2 cellular contexts compared by ENCODE assay signal in genomic region chr3:150409125-150409526, GRCh38.
TF ChIP-seq lines count a peak whose summit lies in the region.

No MANE protein-coding gene starts in this region.

TF ChIP-seq in HCT116, 20 proteins besides CTCF, POLR2A, EP300 and RAD21:
- TF ChIP-seq SIN3A (IDR thresholded peaks at IDR 0.05; ENCODE audit: low read depth) (no peak; the same call in 1 of the 2 replicates), YY1 (IDR thresholded peaks at IDR 0.05; ENCODE audit: extremely low read depth, insufficient replicate concordance, low read depth, low read length) (peak; percentile 1), ZFX (IDR thresholded peaks at IDR 0.05) (peak; percentile 8; the same call in 1 of the 2 replicates)

TF ChIP-seq in HepG2, 621 proteins besides CTCF, POLR2A, EP300 and RAD21 (continues in another document):
- TF ChIP-seq ZSCAN25 (CRISPR knock-in tag; IDR thresholded peaks at IDR 0.05) (no peak), ZNF749 (CRISPR knock-in tag; IDR thresholded peaks at IDR 0.05; ENCODE audit: borderline replicate concordance) (0 out of 2 replicates have a peak, but pooled peaks have one; percentile 46), ZNF558 (CRISPR knock-in tag; IDR thresholded peaks at IDR 0.05; ENCODE audit: borderline replicate concordance) (no peak), MAFG (CRISPR knock-in tag; IDR thresholded peaks at IDR 0.05) (0 out of 2 replicates have a peak, but pooled peaks have one; percentile 23), LRRFIP1 (CRISPR knock-in tag; conservative IDR thresholded peaks at IDR 0.05) (no peak), NR1H2 (CRISPR knock-in tag; IDR thresholded peaks at IDR 0.05; ENCODE audit: borderline replicate concordance, low read depth) (no peak), AGO2 (optimal IDR thresholded peaks at IDR 0.05; ENCODE audit: low read depth, low read length) (no peak), HMGXB4 (CRISPR knock-in tag; IDR thresholded peaks at IDR 0.05; ENCODE audit: borderline replicate concordance in 1 of 2, low read depth in 1 of 2) (no peak; a peak in 1 of 4 replicates), ZNF136 (CRISPR knock-in tag; IDR thresholded peaks at IDR 0.05; ENCODE audit: low read depth) (no peak), ISX (CRISPR knock-in tag; conservative IDR thresholded peaks at IDR 0.05) (0 out of 2 replicates have a peak, but pooled peaks have one; percentile 41), SNAPC4 (CRISPR knock-in tag; IDR thresholded peaks at IDR 0.05) (no peak)
- TF ChIP-seq, protein P1, sequence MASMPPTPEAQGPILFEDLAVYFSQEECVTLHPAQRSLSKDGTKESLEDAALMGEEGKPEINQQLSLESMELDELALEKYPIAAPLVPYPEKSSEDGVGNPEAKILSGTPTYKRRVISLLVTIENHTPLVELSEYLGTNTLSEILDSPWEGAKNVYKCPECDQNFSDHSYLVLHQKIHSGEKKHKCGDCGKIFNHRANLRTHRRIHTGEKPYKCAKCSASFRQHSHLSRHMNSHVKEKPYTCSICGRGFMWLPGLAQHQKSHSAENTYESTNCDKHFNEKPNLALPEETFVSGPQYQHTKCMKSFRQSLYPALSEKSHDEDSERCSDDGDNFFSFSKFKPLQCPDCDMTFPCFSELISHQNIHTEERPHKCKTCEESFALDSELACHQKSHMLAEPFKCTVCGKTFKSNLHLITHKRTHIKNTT (CRISPR knock-in tag; IDR thresholded peaks at IDR 0.05) = no peak
- TF ChIP-seq, protein P2, sequence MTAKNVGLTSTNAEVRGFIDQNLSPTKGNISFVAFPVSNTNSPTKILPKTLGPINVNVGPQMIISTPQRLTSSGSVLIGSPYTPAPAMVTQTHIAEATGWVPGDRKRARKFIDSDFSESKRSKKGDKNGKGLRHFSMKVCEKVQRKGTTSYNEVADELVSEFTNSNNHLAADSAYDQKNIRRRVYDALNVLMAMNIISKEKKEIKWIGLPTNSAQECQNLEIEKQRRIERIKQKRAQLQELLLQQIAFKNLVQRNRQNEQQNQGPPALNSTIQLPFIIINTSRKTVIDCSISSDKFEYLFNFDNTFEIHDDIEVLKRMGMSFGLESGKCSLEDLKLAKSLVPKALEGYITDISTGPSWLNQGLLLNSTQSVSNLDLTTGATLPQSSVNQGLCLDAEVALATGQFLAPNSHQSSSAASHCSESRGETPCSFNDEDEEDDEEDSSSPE (CRISPR knock-in tag; IDR thresholded peaks at IDR 0.05) = no peak
- TF ChIP-seq, protein P3, sequence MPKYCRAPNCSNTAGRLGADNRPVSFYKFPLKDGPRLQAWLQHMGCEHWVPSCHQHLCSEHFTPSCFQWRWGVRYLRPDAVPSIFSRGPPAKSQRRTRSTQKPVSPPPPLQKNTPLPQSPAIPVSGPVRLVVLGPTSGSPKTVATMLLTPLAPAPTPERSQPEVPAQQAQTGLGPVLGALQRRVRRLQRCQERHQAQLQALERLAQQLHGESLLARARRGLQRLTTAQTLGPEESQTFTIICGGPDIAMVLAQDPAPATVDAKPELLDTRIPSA (CRISPR knock-in tag; IDR thresholded peaks at IDR 0.05; ENCODE audit: borderline replicate concordance) = 0 out of 2 replicates have a peak, but pooled peaks have one; percentile 54
- TF ChIP-seq, protein P4, sequence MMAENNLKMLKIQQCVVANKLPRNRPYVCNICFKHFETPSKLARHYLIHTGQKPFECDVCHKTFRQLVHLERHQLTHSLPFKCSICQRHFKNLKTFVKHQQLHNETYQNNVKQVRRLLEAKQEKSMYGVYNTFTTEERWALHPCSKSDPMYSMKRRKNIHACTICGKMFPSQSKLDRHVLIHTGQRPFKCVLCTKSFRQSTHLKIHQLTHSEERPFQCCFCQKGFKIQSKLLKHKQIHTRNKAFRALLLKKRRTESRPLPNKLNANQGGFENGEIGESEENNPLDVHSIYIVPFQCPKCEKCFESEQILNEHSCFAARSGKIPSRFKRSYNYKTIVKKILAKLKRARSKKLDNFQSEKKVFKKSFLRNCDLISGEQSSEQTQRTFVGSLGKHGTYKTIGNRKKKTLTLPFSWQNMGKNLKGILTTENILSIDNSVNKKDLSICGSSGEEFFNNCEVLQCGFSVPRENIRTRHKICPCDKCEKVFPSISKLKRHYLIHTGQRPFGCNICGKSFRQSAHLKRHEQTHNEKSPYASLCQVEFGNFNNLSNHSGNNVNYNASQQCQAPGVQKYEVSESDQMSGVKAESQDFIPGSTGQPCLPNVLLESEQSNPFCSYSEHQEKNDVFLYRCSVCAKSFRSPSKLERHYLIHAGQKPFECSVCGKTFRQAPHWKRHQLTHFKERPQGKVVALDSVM (CRISPR knock-in tag; IDR thresholded peaks at IDR 0.05) = no peak
- TF ChIP-seq, protein P5, sequence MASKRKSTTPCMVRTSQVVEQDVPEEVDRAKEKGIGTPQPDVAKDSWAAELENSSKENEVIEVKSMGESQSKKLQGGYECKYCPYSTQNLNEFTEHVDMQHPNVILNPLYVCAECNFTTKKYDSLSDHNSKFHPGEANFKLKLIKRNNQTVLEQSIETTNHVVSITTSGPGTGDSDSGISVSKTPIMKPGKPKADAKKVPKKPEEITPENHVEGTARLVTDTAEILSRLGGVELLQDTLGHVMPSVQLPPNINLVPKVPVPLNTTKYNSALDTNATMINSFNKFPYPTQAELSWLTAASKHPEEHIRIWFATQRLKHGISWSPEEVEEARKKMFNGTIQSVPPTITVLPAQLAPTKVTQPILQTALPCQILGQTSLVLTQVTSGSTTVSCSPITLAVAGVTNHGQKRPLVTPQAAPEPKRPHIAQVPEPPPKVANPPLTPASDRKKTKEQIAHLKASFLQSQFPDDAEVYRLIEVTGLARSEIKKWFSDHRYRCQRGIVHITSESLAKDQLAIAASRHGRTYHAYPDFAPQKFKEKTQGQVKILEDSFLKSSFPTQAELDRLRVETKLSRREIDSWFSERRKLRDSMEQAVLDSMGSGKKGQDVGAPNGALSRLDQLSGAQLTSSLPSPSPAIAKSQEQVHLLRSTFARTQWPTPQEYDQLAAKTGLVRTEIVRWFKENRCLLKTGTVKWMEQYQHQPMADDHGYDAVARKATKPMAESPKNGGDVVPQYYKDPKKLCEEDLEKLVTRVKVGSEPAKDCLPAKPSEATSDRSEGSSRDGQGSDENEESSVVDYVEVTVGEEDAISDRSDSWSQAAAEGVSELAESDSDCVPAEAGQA (IDR thresholded peaks at IDR 0.05; ENCODE audit: low read depth) = no peak
- TF ChIP-seq, protein P5 (CRISPR knock-in tag; IDR thresholded peaks at IDR 0.05; ENCODE audit: borderline replicate concordance) = peak; percentile 46; the same call in 1 of the 2 replicates
- TF ChIP-seq, protein P6, sequence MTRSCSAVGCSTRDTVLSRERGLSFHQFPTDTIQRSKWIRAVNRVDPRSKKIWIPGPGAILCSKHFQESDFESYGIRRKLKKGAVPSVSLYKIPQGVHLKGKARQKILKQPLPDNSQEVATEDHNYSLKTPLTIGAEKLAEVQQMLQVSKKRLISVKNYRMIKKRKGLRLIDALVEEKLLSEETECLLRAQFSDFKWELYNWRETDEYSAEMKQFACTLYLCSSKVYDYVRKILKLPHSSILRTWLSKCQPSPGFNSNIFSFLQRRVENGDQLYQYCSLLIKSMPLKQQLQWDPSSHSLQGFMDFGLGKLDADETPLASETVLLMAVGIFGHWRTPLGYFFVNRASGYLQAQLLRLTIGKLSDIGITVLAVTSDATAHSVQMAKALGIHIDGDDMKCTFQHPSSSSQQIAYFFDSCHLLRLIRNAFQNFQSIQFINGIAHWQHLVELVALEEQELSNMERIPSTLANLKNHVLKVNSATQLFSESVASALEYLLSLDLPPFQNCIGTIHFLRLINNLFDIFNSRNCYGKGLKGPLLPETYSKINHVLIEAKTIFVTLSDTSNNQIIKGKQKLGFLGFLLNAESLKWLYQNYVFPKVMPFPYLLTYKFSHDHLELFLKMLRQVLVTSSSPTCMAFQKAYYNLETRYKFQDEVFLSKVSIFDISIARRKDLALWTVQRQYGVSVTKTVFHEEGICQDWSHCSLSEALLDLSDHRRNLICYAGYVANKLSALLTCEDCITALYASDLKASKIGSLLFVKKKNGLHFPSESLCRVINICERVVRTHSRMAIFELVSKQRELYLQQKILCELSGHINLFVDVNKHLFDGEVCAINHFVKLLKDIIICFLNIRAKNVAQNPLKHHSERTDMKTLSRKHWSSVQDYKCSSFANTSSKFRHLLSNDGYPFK (CRISPR knock-in tag; IDR thresholded peaks at IDR 0.05; ENCODE audit: borderline replicate concordance) = peak; percentile 5; the same call in 1 of the 2 replicates
